In genomic region chr17:68197091-68197996, GRCh38 we compare ENCODE assay signal across 8 cellular contexts. TPM values are rescaled to one million over a fixed set of nuclear protein-coding genes. Genes with fewer than 3 reads are reported as not detected.
DNase-seq lines count a peak whose midpoint lies in the region; ATAC-seq and TF ChIP-seq lines count a peak whose summit lies in the region.

No MANE protein-coding gene starts in this region.

- no peak for TF ChIP-seq CTCF in coronary artery (IDR thresholded peaks at IDR 0.05)
- TF ChIP-seq CTCF in progenitor cell of endocrine pancreas (IDR thresholded peaks at IDR 0.05; ENCODE audit: unreplicated experiment) = no peak

- ATAC-seq in naive thymus-derived CD8-positive, alpha-beta T cell = peak; percentile 5 to 22
- ATAC-seq in HG03432 (IDR thresholded peaks at IDR 0.05; ENCODE audit: unreplicated experiment) = no peak
- ATAC-seq in GM18511 (IDR thresholded peaks at IDR 0.05; ENCODE audit: unreplicated experiment) = no peak
- ATAC-seq in HG02938 (IDR thresholded peaks at IDR 0.05; ENCODE audit: unreplicated experiment) = no peak

- peaks cover 5 to 44% (median 11%) of the 10 kb centered on the region in 5 donors for H3K27me3 Mint-ChIP-seq in naive thymus-derived CD8-positive, alpha-beta T cell
- H3K27me3 Mint-ChIP-seq in progenitor cell of endocrine pancreas = peaks cover 78% of the 10 kb centered on the region

- POLR2A ChIA-PET in naive thymus-derived CD8-positive, alpha-beta T cell (lab: Charles Lee) = interaction anchor here (0.6 to 14.4 kb wide), 5 partner anchors 8 to 781 kb away, joined by 4 to 224 read pairs (median 6); no protein-coding TSS in a partner anchor

- H3K27ac ChIP-seq in coronary artery = no peak overlapping the region

- no peaks in the 10 kb centered on the region for H3K9me3 Mint-ChIP-seq in naive thymus-derived CD8-positive, alpha-beta T cell
- H3K9me3 Mint-ChIP-seq in progenitor cell of endocrine pancreas (ENCODE audit: low read depth) = no peaks in the 10 kb centered on the region

- H3K27ac Mint-ChIP-seq in naive thymus-derived CD8-positive, alpha-beta T cell = no peak overlapping the region
- H3K27ac Mint-ChIP-seq in progenitor cell of endocrine pancreas = no peak overlapping the region

- peak overlapping the region; percentile 62 to 82 (median 78) for H3K4me3 Mint-ChIP-seq in naive thymus-derived CD8-positive, alpha-beta T cell
- no peak overlapping the region for H3K4me3 Mint-ChIP-seq in progenitor cell of endocrine pancreas (ENCODE audit: low read depth)

- H3K4me1 Mint-ChIP-seq in naive thymus-derived CD8-positive, alpha-beta T cell = peaks cover 11 to 43% (median 33%) of the 10 kb centered on the region in 4 donors
- peaks cover 12% of the 10 kb centered on the region for H3K4me1 Mint-ChIP-seq in progenitor cell of endocrine pancreas (ENCODE audit: low read depth)

- no peaks in the 10 kb centered on the region for H3K36me3 Mint-ChIP-seq in naive thymus-derived CD8-positive, alpha-beta T cell
- no peaks in the 10 kb centered on the region for H3K36me3 Mint-ChIP-seq in progenitor cell of endocrine pancreas (ENCODE audit: insufficient read depth)

- H3K4me3 ChIP-seq in coronary artery = peak overlapping the region; percentile 61

- DNase-seq in DMS53 (lab: John Stamatoyannopoulos, UW) (peak; percentile 80), NCI-H69 (lab: John Stamatoyannopoulos, UW) (peak; percentile 43), coronary artery (ENCODE audit: low spot score) (no peak), progenitor cell of endocrine pancreas (ENCODE audit: low spot score, unreplicated experiment) (no peak)
- DNase-seq in naive thymus-derived CD8-positive, alpha-beta T cell = peak in 3 of 10 donors; percentile 19 to 65 (median 24)

RNA-seq across cellular contexts. Expression of gene AMZ2, which starts 50.5 kb away (rescaled TPM):
- total RNA-seq in naive thymus-derived CD8-positive, alpha-beta T cell = 10 to 100 TPM; 72.4 to 72.7 TPM
- polyA plus RNA-seq in naive thymus-derived CD8-positive, alpha-beta T cell = 100 to 1,000 TPM in 1 of 3 donors, 10 to 100 TPM in 2; 89.0 to 125 (median 94.6) TPM
- 58.3 and 61.4 TPM in 2 replicates for total RNA-seq in progenitor cell of endocrine pancreas

Comparison
In these comparisons a context has a peak if more than half of its experiments do, and no peak if none do; other contexts are left out.
1. DNase-seq: peak in DMS53 (single experiment) and NCI-H69 (single experiment); none in coronary artery (single experiment) and progenitor cell of endocrine pancreas (single experiment).
2. ATAC-seq: peak in naive thymus-derived CD8-positive, alpha-beta T cell (2 of 2); none in HG03432 (single experiment), GM18511 (single experiment) and HG02938 (single experiment).